In genomic region chr7:24178811-24179210, GRCh38 we compare ENCODE assay signal across 37 cellular contexts.
A peak's percentile ranks its signal among the peaks of the same experiment; 100 is the strongest.
DNase-seq lines count a peak whose midpoint lies in the region; FAIRE-seq and TF ChIP-seq lines count a peak whose summit lies in the region.
"Had no signal": no experiment of that assay in that cellular context is flagged by ENCODE, and none has a peak within 500 bp of the region (broad histone marks: within the 10 kb centered on the region; RNA-seq: fewer than 3 reads in every experiment).

No MANE protein-coding gene starts in this region.

- H3K9me3 ChIP-seq in esophagus muscularis mucosa: no peaks in the 10 kb centered on the region
- H3K9me3 ChIP-seq in mesenchymal stem cell (ENCODE audit: control insufficient read depth, low read length): no peaks in the 10 kb centered on the region
- H3K9me3 ChIP-seq: A549; BE2C; BLaER1; BLaER1 treated with 17β-estradiol and CSF1 and Interleukin-3, amounts not matched to agents 10 nM and 100 nM; Caco-2 had no signal

- DNase-seq in activated CD4-positive, alpha-beta T cell treated with anti-CD3 and anti-CD28 coated beads, Interleukin-2, amount 10 ng/mL, durations not matched to agents 24 days and 14 days: peak; percentile 32
- DNase-seq in activated CD4-positive, alpha-beta T cell treated with anti-CD3 and anti-CD28 coated beads, Interleukin-2, amount 10 ng/mL, durations not matched to agents 7 days and 5 days: no peak
- DNase-seq in esophagus muscularis mucosa (ENCODE audit: extremely low spot score) (peak; percentile 90), mesenchymal stem cell (no peak), progenitor cell of endocrine pancreas (ENCODE audit: low spot score, unreplicated experiment) (no peak), H54 (ENCODE audit: insufficient read length, low spot score) (no peak), DMS153 treated with DMSO at 0.1 percent for 48 hours (lab: John Stamatoyannopoulos, UW; ENCODE audit: unreplicated experiment) (no peak)
- DNase-seq: 8988T; ACHN; AML-193; BE2C; C1 segment of cervical spinal cord; Caco-2; Calu3; CD4-positive, alpha-beta memory T cell; CD4-positive, alpha-beta T cell; CD4-positive, CD25-positive, alpha-beta regulatory T cell; CD8-positive, alpha-beta memory T cell; CD8-positive, alpha-beta T cell; COR-L47; DMS 273 treated with DMSO at 0.1 percent for 48 hours; DMS153; DMS53; DMS79; DMS79 treated with DMSO at 0.1 percent for 48 hours; DND-41; EL had no signal

- H3K27me3 ChIP-seq in esophagus muscularis mucosa (no peaks in the 10 kb centered on the region), mesenchymal stem cell (ENCODE audit: control insufficient read depth in 1 of 2, insufficient read depth in 1 of 2, low read length in 2 of 2) (no peaks in the 10 kb centered on the region)
- H3K27me3 ChIP-seq: BE2C; BLaER1; BLaER1 treated with 17β-estradiol and CSF1 and Interleukin-3, amounts not matched to agents 10 nM and 100 nM had no signal

- H2AFZ ChIP-seq in mesenchymal stem cell (ENCODE audit: low read depth, low read length): no peak overlapping the region

- H2AK5ac ChIP-seq in mesenchymal stem cell (ENCODE audit: low read length, severe bottlenecking): no peak overlapping the region

- no peak overlapping the region for H3K23ac ChIP-seq in mesenchymal stem cell (ENCODE audit: low read length in 2 of 2)

- H3K36me3 ChIP-seq in esophagus muscularis mucosa (no peaks in the 10 kb centered on the region), mesenchymal stem cell (ENCODE audit: control insufficient read depth in 1 of 2, insufficient read depth in 2 of 2, low read depth in 1 of 2, low read length in 2 of 2) (no peaks in the 10 kb centered on the region)
- H3K36me3 ChIP-seq: BE2C; BLaER1; BLaER1 treated with 17β-estradiol and CSF1 and Interleukin-3, amounts not matched to agents 10 nM and 100 nM had no signal

- no peak for FAIRE-seq in H54 (lab: Jason Lieb, UNC)
- FAIRE-seq: A204.1, A549, D721Med had no signal

- H3K27ac ChIP-seq in VCaP: peak overlapping the region; percentile 47; the same call in 1 of the 2 replicates
- H3K27ac ChIP-seq in esophagus muscularis mucosa (replicated peaks in 1 of 4): no peak overlapping the region
- no peak overlapping the region for H3K27ac ChIP-seq in mesenchymal stem cell (ENCODE audit: low read length, poor library complexity, severe bottlenecking)
- H3K27ac ChIP-seq: 22Rv1; A549; BLaER1; BLaER1 treated with 17β-estradiol and CSF1 and Interleukin-3, amounts not matched to agents 10 nM and 100 nM; C4-2B had no signal

- no peaks in the 10 kb centered on the region for H3K4me1 ChIP-seq in esophagus muscularis mucosa
- no peaks in the 10 kb centered on the region for H3K4me1 ChIP-seq in mesenchymal stem cell (ENCODE audit: control insufficient read depth, insufficient read depth, low read depth, low read length)
- H3K4me1 ChIP-seq: A549; BE2C; BLaER1; BLaER1 treated with 17β-estradiol and CSF1 and Interleukin-3, amounts not matched to agents 10 nM and 100 nM; Caco-2 had no signal

- no peak for TF ChIP-seq EP300 in esophagus muscularis mucosa (IDR thresholded peaks at IDR 0.05)

- 88% methylated on average over 4 of the region's 4 CpGs for WGBS in esophagus muscularis mucosa
- 95% methylated on average over 4 of the region's 4 CpGs for WGBS in mesenchymal stem cell

- POLR2A ChIA-PET in activated CD4-positive, alpha-beta T cell treated with anti-CD3 and anti-CD28 coated beads, Interleukin-2, amount 10 ng/mL, durations not matched to agents 7 days and 5 days (lab: Charles Lee): no interaction called here

- H2BK15ac ChIP-seq in mesenchymal stem cell (ENCODE audit: low read depth, poor library complexity, severe bottlenecking): no peak overlapping the region

- no peak overlapping the region for H3K4me2 ChIP-seq in mesenchymal stem cell (ENCODE audit: low read length, poor library complexity, severe bottlenecking)
- H3K4me2 ChIP-seq: A549; BLaER1; BLaER1 treated with 17β-estradiol and CSF1 and Interleukin-3, amounts not matched to agents 10 nM and 100 nM had no signal

- intact Hi-C loops in activated CD4-positive, alpha-beta T cell treated with anti-CD3 and anti-CD28 coated beads, Interleukin-2, amount 10 ng/mL, durations not matched to agents 24 days and 14 days (cut with micrococcal nuclease): no loop called here
- intact Hi-C loops in esophagus muscularis mucosa (cut with DNase I): no loop called here

- H3K4me3 ChIP-seq in esophagus muscularis mucosa (no peak overlapping the region), mesenchymal stem cell (ENCODE audit: insufficient read depth in 1 of 2, low read depth in 1 of 2, low read length in 2 of 2) (no peak overlapping the region)
- H3K4me3 ChIP-seq: A549; BLaER1; BLaER1 treated with 17β-estradiol and CSF1 and Interleukin-3, amounts not matched to agents 10 nM and 100 nM had no signal

- H3K18ac ChIP-seq in mesenchymal stem cell (ENCODE audit: low read depth in 1 of 2, low read length in 2 of 2): no peak overlapping the region

- no peaks in the 10 kb centered on the region for H3K79me1 ChIP-seq in mesenchymal stem cell (replicated peaks; ENCODE audit: low read length, poor library complexity, severe bottlenecking)

- no peak overlapping the region for H3K14ac ChIP-seq in mesenchymal stem cell (ENCODE audit: low read length in 2 of 2)

- no peak overlapping the region for H3K9ac ChIP-seq in mesenchymal stem cell (ENCODE audit: low read length)
- H3K9ac ChIP-seq: BLaER1; BLaER1 treated with 17β-estradiol and CSF1 and Interleukin-3, amounts not matched to agents 10 nM and 100 nM had no signal

- TF ChIP-seq POLR2A in esophagus muscularis mucosa (IDR thresholded peaks at IDR 0.05; ENCODE audit: low read depth) (no peak), H54 (IDR thresholded peaks at IDR 0.05; ENCODE audit: low read depth, low read length) (no peak)

- H3K27ac Mint-ChIP-seq in activated CD4-positive, alpha-beta T cell treated with anti-CD3 and anti-CD28 coated beads, Interleukin-2, amount 10 ng/mL, durations not matched to agents 24 days and 14 days: no peak overlapping the region
- no peak overlapping the region for H3K27ac Mint-ChIP-seq in activated CD4-positive, alpha-beta T cell treated with anti-CD3 and anti-CD28 coated beads, Interleukin-2, amount 10 ng/mL, durations not matched to agents 7 days and 5 days
- H3K27ac Mint-ChIP-seq in progenitor cell of endocrine pancreas: no peak overlapping the region
- H3K27ac Mint-ChIP-seq: B cell; CD14-positive monocyte; CD4-positive, alpha-beta memory T cell; CD4-positive, alpha-beta T cell; CD8-positive, alpha-beta memory T cell; CD8-positive, alpha-beta T cell had no signal

- H3K36me3 Mint-ChIP-seq in activated CD4-positive, alpha-beta T cell treated with anti-CD3 and anti-CD28 coated beads, Interleukin-2, amount 10 ng/mL, durations not matched to agents 24 days and 14 days (ENCODE audit: low read depth): no peaks in the 10 kb centered on the region
- H3K36me3 Mint-ChIP-seq in activated CD4-positive, alpha-beta T cell treated with anti-CD3 and anti-CD28 coated beads, Interleukin-2, amount 10 ng/mL, durations not matched to agents 7 days and 5 days (ENCODE audit: low read depth): no peaks in the 10 kb centered on the region
- H3K36me3 Mint-ChIP-seq in progenitor cell of endocrine pancreas (ENCODE audit: insufficient read depth): no peaks in the 10 kb centered on the region
- H3K36me3 Mint-ChIP-seq: CD14-positive monocyte; CD4-positive, alpha-beta memory T cell; CD4-positive, CD25-positive, alpha-beta regulatory T cell; CD8-positive, alpha-beta memory T cell; CD8-positive, alpha-beta T cell had no signal

- no peaks in the 10 kb centered on the region for H3K4me1 Mint-ChIP-seq in activated CD4-positive, alpha-beta T cell treated with anti-CD3 and anti-CD28 coated beads, Interleukin-2, amount 10 ng/mL, durations not matched to agents 24 days and 14 days
- H3K4me1 Mint-ChIP-seq in activated CD4-positive, alpha-beta T cell treated with anti-CD3 and anti-CD28 coated beads, Interleukin-2, amount 10 ng/mL, durations not matched to agents 7 days and 5 days: no peaks in the 10 kb centered on the region
- H3K4me1 Mint-ChIP-seq in progenitor cell of endocrine pancreas (ENCODE audit: low read depth): peaks cover 9% of the 10 kb centered on the region
- H3K4me1 Mint-ChIP-seq: B cell; CD14-positive monocyte; CD4-positive, alpha-beta memory T cell; CD8-positive, alpha-beta memory T cell had no signal

- H3K9me3 Mint-ChIP-seq in activated CD4-positive, alpha-beta T cell treated with anti-CD3 and anti-CD28 coated beads, Interleukin-2, amount 10 ng/mL, durations not matched to agents 24 days and 14 days: no peaks in the 10 kb centered on the region
- H3K9me3 Mint-ChIP-seq in activated CD4-positive, alpha-beta T cell treated with anti-CD3 and anti-CD28 coated beads, Interleukin-2, amount 10 ng/mL, durations not matched to agents 7 days and 5 days: no peaks in the 10 kb centered on the region
- H3K9me3 Mint-ChIP-seq in progenitor cell of endocrine pancreas (ENCODE audit: low read depth): no peaks in the 10 kb centered on the region
- H3K9me3 Mint-ChIP-seq: CD4-positive, alpha-beta memory T cell; CD4-positive, alpha-beta T cell; CD4-positive, CD25-positive, alpha-beta regulatory T cell; CD8-positive, alpha-beta memory T cell; CD8-positive, alpha-beta T cell had no signal

- no peak overlapping the region for H3K4ac ChIP-seq in mesenchymal stem cell (ENCODE audit: low read depth in 1 of 2, low read length in 2 of 2)

- CTCF ChIA-PET in activated CD4-positive, alpha-beta T cell treated with anti-CD3 and anti-CD28 coated beads, Interleukin-2, amount 10 ng/mL, durations not matched to agents 7 days and 5 days (lab: Charles Lee): no interaction called here

- H2BK5ac ChIP-seq in mesenchymal stem cell (ENCODE audit: low read depth, low read length, poor library complexity, severe bottlenecking): no peak overlapping the region

- peaks cover 5% of the 10 kb centered on the region for H3K27me3 Mint-ChIP-seq in activated CD4-positive, alpha-beta T cell treated with anti-CD3 and anti-CD28 coated beads, Interleukin-2, amount 10 ng/mL, durations not matched to agents 24 days and 14 days
- H3K27me3 Mint-ChIP-seq in activated CD4-positive, alpha-beta T cell treated with anti-CD3 and anti-CD28 coated beads, Interleukin-2, amount 10 ng/mL, durations not matched to agents 7 days and 5 days: peaks cover 2% of the 10 kb centered on the region
- H3K27me3 Mint-ChIP-seq in progenitor cell of endocrine pancreas: peaks cover 4% of the 10 kb centered on the region

- H4K8ac ChIP-seq in mesenchymal stem cell (ENCODE audit: low read length): peak overlapping the region; percentile 4

- H2BK120ac ChIP-seq in mesenchymal stem cell (ENCODE audit: low read depth, low read length): no peak overlapping the region

- H4K91ac ChIP-seq in mesenchymal stem cell (ENCODE audit: low read length): no peak overlapping the region

- H2BK12ac ChIP-seq in mesenchymal stem cell (ENCODE audit: low read length in 2 of 2): no peak overlapping the region

- H3K4me3 Mint-ChIP-seq in activated CD4-positive, alpha-beta T cell treated with anti-CD3 and anti-CD28 coated beads, Interleukin-2, amount 10 ng/mL, durations not matched to agents 24 days and 14 days: no peak overlapping the region
- no peak overlapping the region for H3K4me3 Mint-ChIP-seq in activated CD4-positive, alpha-beta T cell treated with anti-CD3 and anti-CD28 coated beads, Interleukin-2, amount 10 ng/mL, durations not matched to agents 7 days and 5 days
- no peak overlapping the region for H3K4me3 Mint-ChIP-seq in progenitor cell of endocrine pancreas (ENCODE audit: low read depth)
- H3K4me3 Mint-ChIP-seq: B cell; CD14-positive monocyte; CD4-positive, alpha-beta memory T cell; CD4-positive, alpha-beta T cell; CD4-positive, CD25-positive, alpha-beta regulatory T cell; CD8-positive, alpha-beta memory T cell; CD8-positive, alpha-beta T cell had no signal

- TF ChIP-seq CTCF in VCaP (conservative IDR thresholded peaks at IDR 0.05) (no peak), esophagus muscularis mucosa (IDR thresholded peaks at IDR 0.05) (no peak), progenitor cell of endocrine pancreas (IDR thresholded peaks at IDR 0.05; ENCODE audit: unreplicated experiment) (no peak)

Comparison
In these comparisons a context has a peak if more than half of its experiments do, and no peak if none do; other contexts are left out.
1. DNase-seq: peak in activated CD4-positive, alpha-beta T cell treated with anti-CD3 and anti-CD28 coated beads, Interleukin-2, amount 10 ng/mL, durations not matched to agents 24 days and 14 days (single experiment) and esophagus muscularis mucosa (single experiment); none in activated CD4-positive, alpha-beta T cell treated with anti-CD3 and anti-CD28 coated beads, Interleukin-2, amount 10 ng/mL, durations not matched to agents 7 days and 5 days (single experiment), mesenchymal stem cell (single experiment), progenitor cell of endocrine pancreas (single experiment), H54 (single experiment) and DMS153 treated with DMSO at 0.1 percent for 48 hours (single experiment).